In the genomic region with DNA sequence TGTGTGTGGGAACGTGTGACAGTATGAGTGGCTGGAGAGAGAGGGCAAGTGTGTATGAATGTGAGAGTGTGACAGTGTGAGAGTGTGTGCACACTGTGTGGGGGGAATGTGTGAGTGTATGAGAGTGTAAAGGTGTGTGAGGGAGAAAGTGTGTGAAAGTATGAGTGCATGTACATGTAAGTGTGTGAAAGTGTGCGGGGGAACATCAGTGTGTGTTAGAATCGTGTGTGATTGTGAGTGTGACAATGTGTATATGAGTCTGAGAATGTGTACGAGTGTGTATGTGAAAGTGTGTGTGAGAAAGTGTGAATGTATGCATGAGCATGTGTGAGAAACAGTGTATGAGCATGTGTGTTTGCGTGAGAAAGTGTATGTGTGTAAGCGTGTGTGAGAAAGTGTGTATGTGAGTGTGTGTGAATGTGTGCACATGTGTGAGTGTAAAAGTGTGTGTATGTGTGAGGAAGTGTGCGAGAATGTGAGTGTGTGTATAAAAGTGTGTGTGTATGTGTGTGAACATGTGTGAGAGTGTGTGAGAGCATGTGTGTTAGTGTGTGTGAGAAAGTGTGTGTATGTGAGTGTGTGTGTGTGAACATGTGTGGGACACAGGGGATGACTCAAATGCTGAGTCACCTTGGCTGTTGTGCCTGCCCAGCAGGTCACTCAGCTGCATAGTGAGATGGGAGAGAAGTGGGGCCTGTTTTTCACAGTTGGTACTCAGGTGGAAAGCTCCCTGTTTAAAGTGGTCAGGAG, we compare ENCODE assay signal across 20 cellular contexts.
DNase-seq lines count a peak whose midpoint lies in the region; ATAC-seq lines count a peak whose summit lies in the region.
"Had no signal": no experiment of that assay in that cellular context is flagged by ENCODE, and none has a peak within 500 bp of the region (broad histone marks: within the 10 kb centered on the region; RNA-seq: fewer than 3 reads in every experiment).

No MANE protein-coding gene starts in this region.

- no peak overlapping the region for H2AFZ ChIP-seq in GM23248
- H2AFZ ChIP-seq: PC-9 had no signal

- H3K79me2 ChIP-seq in GM23248 (ENCODE audit: insufficient read depth), result no peaks in the 10 kb centered on the region

- H3K4me1 ChIP-seq in GM23248 (ENCODE audit: insufficient read depth), result peaks cover 21% of the 10 kb centered on the region
- H3K4me1 ChIP-seq in adipocyte (ENCODE audit: control insufficient read depth, insufficient read depth, low read length), result peaks cover 10% of the 10 kb centered on the region
- H3K4me1 ChIP-seq: ascending aorta; BLaER1 treated with 17β-estradiol and CSF1 and Interleukin-3, amounts not matched to agents 10 nM and 100 nM; sigmoid colon had no signal

- H3K9me2 ChIP-seq in GM23248 (ENCODE audit: insufficient read depth), result no peaks in the 10 kb centered on the region

- H3K27me3 ChIP-seq in GM23248 (replicated peaks; ENCODE audit: insufficient read depth), result no peaks in the 10 kb centered on the region
- no peaks in the 10 kb centered on the region for H3K27me3 ChIP-seq in adipocyte (replicated peaks; ENCODE audit: control insufficient read depth, insufficient read depth, low read length)
- H3K27me3 ChIP-seq: ascending aorta; BLaER1 treated with 17β-estradiol and CSF1 and Interleukin-3, amounts not matched to agents 10 nM and 100 nM; sigmoid colon had no signal

- H3K4me3 ChIP-seq in GM23248 (no peak overlapping the region), adipocyte (ENCODE audit: low read length) (no peak overlapping the region)
- H3K4me3 ChIP-seq: ascending aorta; BLaER1 treated with 17β-estradiol and CSF1 and Interleukin-3, amounts not matched to agents 10 nM and 100 nM; PC-9; sigmoid colon had no signal

- no peak overlapping the region for H3K27ac ChIP-seq in GM23248
- H3K27ac ChIP-seq: ascending aorta; BLaER1 treated with 17β-estradiol and CSF1 and Interleukin-3, amounts not matched to agents 10 nM and 100 nM; KMS-11; PC-9; sigmoid colon had no signal

- H3K9me3 ChIP-seq in GM23248 (ENCODE audit: low read depth), result no peaks in the 10 kb centered on the region
- H3K9me3 ChIP-seq in adipocyte (ENCODE audit: control insufficient read depth, low read length), result no peaks in the 10 kb centered on the region
- H3K9me3 ChIP-seq: ascending aorta, sigmoid colon had no signal

- no peak overlapping the region for H3K4me2 ChIP-seq in GM23248 (ENCODE audit: unreplicated experiment)
- H3K4me2 ChIP-seq: BLaER1 treated with 17β-estradiol and CSF1 and Interleukin-3, amounts not matched to agents 10 nM and 100 nM; KMS-11; PC-9 had no signal

- no peaks in the 10 kb centered on the region for H4K20me1 ChIP-seq in GM23248 (ENCODE audit: insufficient read depth)
- H4K20me1 ChIP-seq: BLaER1 treated with 17β-estradiol and CSF1 and Interleukin-3, amounts not matched to agents 10 nM and 100 nM had no signal

- ATAC-seq in GM19463 (IDR thresholded peaks at IDR 0.05; ENCODE audit: unreplicated experiment), result no peak

- H3K36me3 ChIP-seq in GM23248 (ENCODE audit: low read depth) (no peaks in the 10 kb centered on the region), adipocyte (ENCODE audit: control insufficient read depth, insufficient read depth, low read length, severe bottlenecking) (no peaks in the 10 kb centered on the region)
- H3K36me3 ChIP-seq: ascending aorta; BLaER1 treated with 17β-estradiol and CSF1 and Interleukin-3, amounts not matched to agents 10 nM and 100 nM; sigmoid colon had no signal

- DNase-seq in GM23248 (peak; percentile 70), adipocyte (ENCODE audit: low read depth) (peak; percentile 14), fibroblast of gingiva (ENCODE audit: low read depth) (peak; percentile 43), renal cortical epithelial cell (ENCODE audit: low read depth) (peak; percentile 70), NCI-H1436 treated with DMSO at 0.1 percent for 48 hours (lab: John Stamatoyannopoulos, UW) (no peak), dedifferentiated amniotic fluid mesenchymal stem cell (ENCODE audit: extremely low spot score) (no peak), DMS153 (lab: John Stamatoyannopoulos, UW) (no peak)
- DNase-seq: activated effector memory CD4-positive, alpha-beta T cell treated with Interleukin-2 at 50 U/mL for 16 hours; DND-41; effector CD8-positive, alpha-beta T cell; glutamatergic neuron; NCI-H187; occipital lobe; PC-9; sigmoid colon; stimulated activated naive CD4-positive, alpha-beta T cell treated with Interleukin-2 at 50 U/mL for 16 hours had no signal

- H3F3A ChIP-seq in GM23248 (ENCODE audit: insufficient read depth), result peaks cover 16% of the 10 kb centered on the region

- 91 to 92% methylated on average over 7 of the region's 7 CpGs for WGBS in GM23248 (ENCODE audit: low coverage in 1 of 2, low lambda C conversion rate in 2 of 2, missing lambda C conversion rate in 2 of 2), 2 experiments

- in situ Hi-C loops in GM23248 (cut with MboI), result no loop called here

- no peak overlapping the region for H3K9ac ChIP-seq in GM23248
- H3K9ac ChIP-seq in adipocyte (ENCODE audit: low read length), result no peak overlapping the region
- H3K9ac ChIP-seq: BLaER1 treated with 17β-estradiol and CSF1 and Interleukin-3, amounts not matched to agents 10 nM and 100 nM; KMS-11 had no signal

Comparison
In these comparisons a context has a peak if more than half of its experiments do, and no peak if none do; other contexts are left out.
1. DNase-seq: peak in GM23248 (single experiment), adipocyte (single experiment), fibroblast of gingiva (single experiment) and renal cortical epithelial cell (single experiment); none in NCI-H1436 treated with DMSO at 0.1 percent for 48 hours (single experiment), dedifferentiated amniotic fluid mesenchymal stem cell (single experiment) and DMS153 (single experiment).